In genomic region chr10:24202181-24202570, GRCh38 we compare ENCODE assay signal across 24 cellular contexts. TPM values are rescaled to one million over a fixed set of nuclear protein-coding genes. Genes with fewer than 3 reads are reported as not detected.
DNase-seq lines count a peak whose midpoint lies in the region; ATAC-seq, FAIRE-seq and TF ChIP-seq lines count a peak whose summit lies in the region.
"Had no signal": no experiment of that assay in that cellular context is flagged by ENCODE, and none has a peak within 500 bp of the region (broad histone marks: within the 10 kb centered on the region; RNA-seq: fewer than 3 reads in every experiment).

No MANE protein-coding gene starts in this region.

- no peaks in the 10 kb centered on the region for H3K36me3 Mint-ChIP-seq in activated CD4-positive, alpha-beta memory T cell treated with anti-CD3 and anti-CD28 coated beads for 36 hours
- H3K36me3 Mint-ChIP-seq: activated naive CD4-positive, alpha-beta T cell treated with anti-CD3 and anti-CD28 coated beads, Interleukin-2, amount 10 ng/mL, durations not matched to agents 7 days and 5 days; CD4-positive, alpha-beta memory T cell had no signal

- intact Hi-C loops in colonic mucosa (cut with DNase I): no loop called here
- intact Hi-C loops in pancreas (cut with DNase I): no loop called here
- intact Hi-C loops in activated CD4-positive, alpha-beta memory T cell treated with anti-CD3 and anti-CD28 coated beads for 36 hours (cut with micrococcal nuclease): loop anchor here (10.0 kb wide), 1 partner anchor 313 kb away; no protein-coding TSS in a partner anchor

- TF ChIP-seq EP300 in upper lobe of left lung (IDR thresholded peaks at IDR 0.05): no peak

- H3K4me1 ChIP-seq in colonic mucosa (no peaks in the 10 kb centered on the region), pancreas (no peaks in the 10 kb centered on the region), upper lobe of left lung (peaks cover 5 to 8% (median 6%) of the 10 kb centered on the region in 4 donors)

- peaks cover 18% of the 10 kb centered on the region for H3K27me3 Mint-ChIP-seq in activated CD4-positive, alpha-beta memory T cell treated with anti-CD3 and anti-CD28 coated beads for 36 hours

- DNase-seq in colonic mucosa: peak; percentile 33
- peak; percentile 82 for DNase-seq in left kidney (ENCODE audit: low read depth, low spot score)
- DNase-seq in pancreas: peak in 3 of 6 donors; percentile 43 to 52 (median 45)
- no peak for DNase-seq in upper lobe of left lung
- no peak for DNase-seq in middle frontal gyrus (ENCODE audit: extremely low spot score, low spot score)
- DNase-seq in activated CD4-positive, alpha-beta memory T cell treated with anti-CD3 and anti-CD28 coated beads for 36 hours: no peak
- no peak for DNase-seq in hippocampal formation (lab: John Stamatoyannopoulos, UW)
- DNase-seq: activated CD4-positive, CD25-positive, alpha-beta regulatory T cell treated with anti-CD3 and anti-CD28 coated beads, Interleukin-2, amount 50 U/mL, for 72 hours; activated naive CD4-positive, alpha-beta T cell treated with anti-CD3 and anti-CD28 coated beads, Interleukin-2, amount 10 ng/mL, durations not matched to agents 7 days and 5 days; activated T-cell treated with anti-CD3 and anti-CD28 coated beads, Interleukin-2, amount 50 U/mL, for 48 hours; anterior cingulate cortex; caudate nucleus; CD4-positive, alpha-beta memory T cell; dermis blood vessel endothelial cell; GM23248; NCI-H1105 treated with DMSO at 0.1 percent for 48 hours; NCI-H2081; NCI-H446; PC-3; SHP77 treated with DMSO at 0.1 percent for 48 hours; sigmoid colon had no signal

- ATAC-seq in pancreas: peak; percentile 69 to 91 (median 81)
- peak; percentile 37 to 74 for ATAC-seq in upper lobe of left lung (ENCODE audit: low FRiP score in 2 of 2)
- ATAC-seq in HG02938 (IDR thresholded peaks at IDR 0.05; ENCODE audit: unreplicated experiment): no peak
- ATAC-seq: PC-3 had no signal

- TF ChIP-seq POLR2A in upper lobe of left lung (IDR thresholded peaks at IDR 0.05): no peak

- H3K4me3 ChIP-seq in colonic mucosa (no peak overlapping the region), pancreas (no peak overlapping the region), upper lobe of left lung (no peak overlapping the region)
- H3K4me3 ChIP-seq: GM23248, lung, sigmoid colon had no signal

- 62 to 74% methylated on average over 6 of the region's 6 CpGs for WGBS in pancreas, 2 donors
- 69 to 79% methylated on average over 6 of the region's 6 CpGs for WGBS in upper lobe of left lung, 2 donors

- FAIRE-seq in pancreas (lab: Jason Lieb, UNC): no peak
- FAIRE-seq: endothelial cell of umbilical vein had no signal

- no peaks in the 10 kb centered on the region for H3K9me3 Mint-ChIP-seq in activated CD4-positive, alpha-beta memory T cell treated with anti-CD3 and anti-CD28 coated beads for 36 hours
- H3K9me3 Mint-ChIP-seq: activated naive CD4-positive, alpha-beta T cell treated with anti-CD3 and anti-CD28 coated beads, Interleukin-2, amount 10 ng/mL, durations not matched to agents 7 days and 5 days; CD4-positive, alpha-beta memory T cell had no signal

- H3K27me3 ChIP-seq in colonic mucosa (no peaks in the 10 kb centered on the region), pancreas (no peaks in the 10 kb centered on the region), upper lobe of left lung (no peaks in the 10 kb centered on the region)
- H3K27me3 ChIP-seq: sigmoid colon had no signal

- POLR2A ChIA-PET in activated CD4-positive, alpha-beta memory T cell treated with anti-CD3 and anti-CD28 coated beads for 36 hours (lab: Charles Lee): no interaction called here

- H3K9me3 ChIP-seq in colonic mucosa (no peaks in the 10 kb centered on the region), pancreas (no peaks in the 10 kb centered on the region), upper lobe of left lung (no peaks in the 10 kb centered on the region)
- H3K9me3 ChIP-seq: sigmoid colon had no signal

- CTCF ChIA-PET in activated CD4-positive, alpha-beta memory T cell treated with anti-CD3 and anti-CD28 coated beads for 36 hours (lab: Charles Lee): no interaction called here

- H3K4me1 Mint-ChIP-seq in activated CD4-positive, alpha-beta memory T cell treated with anti-CD3 and anti-CD28 coated beads for 36 hours (ENCODE audit: low read depth): peaks cover 4% of the 10 kb centered on the region
- H3K4me1 Mint-ChIP-seq: activated naive CD4-positive, alpha-beta T cell treated with anti-CD3 and anti-CD28 coated beads, Interleukin-2, amount 10 ng/mL, durations not matched to agents 7 days and 5 days; CD4-positive, alpha-beta memory T cell had no signal

- no peaks in the 10 kb centered on the region for H3K36me3 ChIP-seq in colonic mucosa
- no peaks in the 10 kb centered on the region for H3K36me3 ChIP-seq in pancreas
- H3K36me3 ChIP-seq in upper lobe of left lung: no peaks in the 10 kb centered on the region
- H3K36me3 ChIP-seq: sigmoid colon had no signal

- TF ChIP-seq CTCF in colonic mucosa (IDR thresholded peaks at IDR 0.05) (no peak), pancreas (IDR thresholded peaks at IDR 0.05) (no peak), upper lobe of left lung (IDR thresholded peaks at IDR 0.05) (no peak)

- H3K9ac ChIP-seq in colonic mucosa (ENCODE audit: low read depth in 2 of 2, low read length in 2 of 2): no peak overlapping the region
- H3K9ac ChIP-seq: GM23248 had no signal

- H3K27ac Mint-ChIP-seq in activated CD4-positive, alpha-beta memory T cell treated with anti-CD3 and anti-CD28 coated beads for 36 hours: no peak overlapping the region
- H3K27ac Mint-ChIP-seq: activated naive CD4-positive, alpha-beta T cell treated with anti-CD3 and anti-CD28 coated beads, Interleukin-2, amount 10 ng/mL, durations not matched to agents 7 days and 5 days; CD4-positive, alpha-beta memory T cell had no signal

- H3K4me3 Mint-ChIP-seq in activated CD4-positive, alpha-beta memory T cell treated with anti-CD3 and anti-CD28 coated beads for 36 hours: no peak overlapping the region
- H3K4me3 Mint-ChIP-seq: activated naive CD4-positive, alpha-beta T cell treated with anti-CD3 and anti-CD28 coated beads, Interleukin-2, amount 10 ng/mL, durations not matched to agents 7 days and 5 days; CD4-positive, alpha-beta memory T cell had no signal

- H3K27ac ChIP-seq in colonic mucosa (no peak overlapping the region), pancreas (peak overlapping the region; percentile 11 to 70 (median 46)), upper lobe of left lung (no peak overlapping the region)
- H3K27ac ChIP-seq: GM23248, sigmoid colon had no signal

RNA-seq across cellular contexts. Expression of gene KIAA1217, which starts 6.8 kb away (rescaled TPM):
- 10 to 100 TPM; 34.2 to 61.2 TPM for total RNA-seq in colonic mucosa
- total RNA-seq in pancreas: 10 to 100 TPM; 15.0 to 36.7 (median 24.3) TPM
- polyA plus RNA-seq in pancreas: 10 to 100 TPM; 11.9 to 13.5 TPM
- 100 to 1,000 TPM in 1 of 6 donors, 10 to 100 TPM in 5; 18.4 to 109 (median 41.0) TPM for total RNA-seq in upper lobe of left lung
- 1 to 10 TPM in 1 of 2 experiments, under 1 TPM in 1; 0.31 to 1.1 TPM for total RNA-seq in activated CD4-positive, alpha-beta memory T cell treated with anti-CD3 and anti-CD28 coated beads for 36 hours

Comparison
In these comparisons a context has a peak if more than half of its experiments do, and no peak if none do; other contexts are left out.
1. DNase-seq: peak in colonic mucosa (single experiment) and left kidney (single experiment); none in upper lobe of left lung (0 of 2), middle frontal gyrus (single experiment), activated CD4-positive, alpha-beta memory T cell treated with anti-CD3 and anti-CD28 coated beads for 36 hours (single experiment) and hippocampal formation (0 of 2).
2. H3K27ac ChIP-seq: peak in pancreas (4 of 4); none in colonic mucosa (single experiment) and upper lobe of left lung (0 of 4).
3. RNA of gene KIAA1217, which starts 6.8 kb away (total RNA-seq): 34.2 to 61.2 TPM in colonic mucosa, 18.4 to 109 TPM in upper lobe of left lung and 15.0 to 36.7 TPM in pancreas; 0.31 to 1.1 TPM in activated CD4-positive, alpha-beta memory T cell treated with anti-CD3 and anti-CD28 coated beads for 36 hours; every median in the first group is over 4 times any median in the second.